Comparison of ENCODE assay signal across 11 cellular contexts in genomic region chr5:59021837-59022514, GRCh38.
A peak's percentile ranks its signal among the peaks of the same experiment; 100 is the strongest.
DNase-seq lines count a peak whose midpoint lies in the region; ATAC-seq and TF ChIP-seq lines count a peak whose summit lies in the region.
"Had no signal": no experiment of that assay in that cellular context is flagged by ENCODE, and none has a peak within 500 bp of the region (broad histone marks: within the 10 kb centered on the region; RNA-seq: fewer than 3 reads in every experiment).

No MANE protein-coding gene starts in this region.

- POLR2A ChIA-PET in RWPE1 (lab: Yijun Ruan, JAX; ENCODE audit: low non-redundant PET): no interaction called here

- ATAC-seq in HG02571 (IDR thresholded peaks at IDR 0.05; ENCODE audit: unreplicated experiment) (no peak), GM21390 (IDR thresholded peaks at IDR 0.05; ENCODE audit: unreplicated experiment) (no peak)

- DNase-seq in A172 (ENCODE audit: low spot score) (peak; percentile 31), DMS53 treated with DMSO at 0.1 percent for 48 hours (lab: John Stamatoyannopoulos, UW; ENCODE audit: unreplicated experiment) (peak; percentile 74), RWPE1 (ENCODE audit: low spot score) (peak; percentile 47), left kidney (ENCODE audit: low read depth, low spot score) (peak; percentile 61), globus pallidus (ENCODE audit: low spot score) (no peak), GM19240 (ENCODE audit: insufficient read length, low spot score) (no peak)
- DNase-seq: occipital lobe had no signal

- CTCF ChIA-PET in RWPE1 (lab: Yijun Ruan, JAX): interaction anchor here (0.6 kb wide), 2 partner anchors 12 to 135 kb away, joined by 3 to 4 read pairs; no protein-coding TSS in a partner anchor

- no peak overlapping the region for H3K27ac ChIP-seq in RWPE1
- H3K27ac ChIP-seq: epithelial cell of prostate, PC-9 had no signal

- no peak for TF ChIP-seq CTCF in RWPE1 (conservative IDR thresholded peaks at IDR 0.05; ENCODE audit: low read depth)

Comparison
In these comparisons a context has a peak if more than half of its experiments do, and no peak if none do; other contexts are left out.
1. DNase-seq: peak in A172 (single experiment), DMS53 treated with DMSO at 0.1 percent for 48 hours (single experiment), RWPE1 (single experiment) and left kidney (single experiment); none in globus pallidus (single experiment) and GM19240 (single experiment).